In the genomic region with DNA sequence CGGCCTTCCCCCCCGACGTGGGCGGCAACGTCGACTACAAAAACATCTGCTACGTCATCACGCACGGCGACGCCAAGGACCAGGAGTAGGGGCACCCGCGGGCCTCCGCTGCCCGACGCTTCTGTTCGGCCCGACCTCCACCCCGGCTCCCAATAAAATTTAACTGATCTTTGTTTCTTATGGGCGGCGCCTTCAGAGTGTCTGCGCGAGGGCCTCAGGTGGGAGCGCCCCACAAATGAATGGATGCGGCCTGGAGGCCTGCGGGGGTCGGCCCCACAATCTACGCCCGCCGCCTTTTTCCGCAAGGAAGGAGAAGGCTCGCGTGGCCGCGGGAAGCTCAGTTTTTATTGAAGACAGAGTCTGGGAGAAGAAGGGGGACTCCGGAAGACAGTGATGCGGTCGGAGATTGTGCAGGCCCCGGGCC, we compare ENCODE assay signal across 8 cellular contexts. TPM values are rescaled to one million over a fixed set of nuclear protein-coding genes. Genes with fewer than 3 reads are reported as not detected.
DNase-seq lines count a peak whose midpoint lies in the region; ATAC-seq and TF ChIP-seq lines count a peak whose summit lies in the region.

No MANE protein-coding gene starts in this region.

- DNase-seq in C1 segment of cervical spinal cord (lab: John Stamatoyannopoulos, UW) (peak in 9 of 14 donors; percentile 75 to 92 (median 87)), HT1080 (ENCODE audit: low read depth) (peak; percentile 83), NT2/D1 (ENCODE audit: low read depth, low spot score) (peak; percentile 83), activated T-cell treated with anti-CD3 and anti-CD28 coated beads for 48 hours (ENCODE audit: low read depth) (peak; percentile 79), erythroblast (lab: John Stamatoyannopoulos, UW) (peak; percentile 93 to 94)
- peak; percentile 74 for DNase-seq in stimulated activated CD8-positive, alpha-beta memory T cell treated with anti-CD3 and anti-CD28 coated beads, Interleukin-4, amount 100 ng/mL, for 24 hours (ENCODE audit: low read depth)

- peak; percentile 38 for ATAC-seq in GM19463 (IDR thresholded peaks at IDR 0.05; ENCODE audit: unreplicated experiment)

- H3K27me3 ChIP-seq in NT2/D1 (ENCODE audit: insufficient read depth, insufficient read length) = no peaks in the 10 kb centered on the region
- H3K27me3 ChIP-seq in mucosa of rectum (ENCODE audit: control insufficient read depth in 2 of 2, insufficient read depth in 2 of 2, low read length in 2 of 2) = no peaks in the 10 kb centered on the region

- peaks cover 19% of the 10 kb centered on the region for H3K4me1 ChIP-seq in NT2/D1 (ENCODE audit: insufficient read depth, insufficient read length)
- peaks cover 16% of the 10 kb centered on the region in 2 donors for H3K4me1 ChIP-seq in mucosa of rectum (ENCODE audit: control insufficient read depth in 2 of 2, insufficient read depth in 2 of 2, low read length in 2 of 2)

- H3K9me3 ChIP-seq in NT2/D1 (ENCODE audit: insufficient read depth, low read length) = no peaks in the 10 kb centered on the region
- H3K9me3 ChIP-seq in mucosa of rectum (ENCODE audit: control insufficient read depth in 2 of 2, low read length in 2 of 2) = no peaks in the 10 kb centered on the region

- peak overlapping the region; percentile 100 for H3K27ac ChIP-seq in mucosa of rectum (ENCODE audit: low read depth in 2 of 2, low read length in 2 of 2)

- H3K9ac ChIP-seq in NT2/D1 (ENCODE audit: insufficient read length, low read depth) = peak overlapping the region; percentile 76
- H3K9ac ChIP-seq in mucosa of rectum (ENCODE audit: low read depth in 1 of 2, low read length in 2 of 2) = peak overlapping the region; percentile 92 to 94

- peak; percentile 65 for TF ChIP-seq POLR2A in erythroblast (IDR thresholded peaks at IDR 0.05; ENCODE audit: low read length)

- peaks cover 12% of the 10 kb centered on the region for H3K36me3 ChIP-seq in NT2/D1 (ENCODE audit: insufficient read depth, insufficient read length, low read length)
- no peaks in the 10 kb centered on the region for H3K36me3 ChIP-seq in mucosa of rectum (ENCODE audit: control insufficient read depth in 2 of 2, insufficient read depth in 2 of 2, low read length in 2 of 2)

- peak overlapping the region; percentile 44 for H3K4me3 ChIP-seq in NT2/D1 (ENCODE audit: insufficient read length, low read depth)
- H3K4me3 ChIP-seq in mucosa of rectum (ENCODE audit: low read length in 2 of 2) = peak overlapping the region; percentile 77 to 82

RNA-seq across cellular contexts. Expression of a gene that starts 3.2 kb away (rescaled TPM):
- not detected in 2 replicates for total RNA-seq in HT1080 (2014; rRNA removed; shearing (Covaris generic))
- polyA plus RNA-seq in HT1080 (2015; cell fraction: cytosol; rRNA removed) = not detected in 2 replicates
- polyA plus RNA-seq in HT1080 (2015; cell fraction: nucleus; rRNA removed) = not detected in 2 replicates

RNA-seq across cellular contexts. Expression of a gene that starts 4.5 kb away (rescaled TPM):
- 0.26 and 0.43 TPM in 2 replicates for total RNA-seq in HT1080 (2014; rRNA removed; shearing (Covaris generic))
- polyA plus RNA-seq in HT1080 (2015; cell fraction: cytosol; rRNA removed) = 0.44 and 0.70 TPM in 2 replicates
- 0.10 and 0.18 TPM in 2 replicates for polyA plus RNA-seq in HT1080 (2015; cell fraction: nucleus; rRNA removed)

RNA-seq across cellular contexts. Expression of a gene that starts 7.5 kb away (rescaled TPM):
- 33.4 and 37.2 TPM in 2 replicates for total RNA-seq in HT1080 (2014; rRNA removed; shearing (Covaris generic))
- 23.5 and 26.7 TPM in 2 replicates for polyA plus RNA-seq in HT1080 (2015; cell fraction: cytosol; rRNA removed)
- polyA plus RNA-seq in HT1080 (2015; cell fraction: nucleus; rRNA removed) = 28.4 and 32.3 TPM in 2 replicates

RNA-seq across cellular contexts. Expression of a gene that starts 17.4 kb away (rescaled TPM):
- total RNA-seq in HT1080 (2014; rRNA removed; shearing (Covaris generic)) = 12.2 and 13.6 TPM in 2 replicates
- polyA plus RNA-seq in HT1080 (2015; cell fraction: cytosol; rRNA removed) = 6.2 and 7.2 TPM in 2 replicates
- 5.6 and 8.1 TPM in 2 replicates for polyA plus RNA-seq in HT1080 (2015; cell fraction: nucleus; rRNA removed)

RNA-seq across cellular contexts. Expression of a gene that starts 22.7 kb away (rescaled TPM):
- 70.0 and 77.7 TPM in 2 replicates for total RNA-seq in HT1080 (2014; rRNA removed; shearing (Covaris generic))
- polyA plus RNA-seq in HT1080 (2015; cell fraction: cytosol; rRNA removed) = 49.8 and 54.3 TPM in 2 replicates
- 107 and 109 TPM in 2 replicates for polyA plus RNA-seq in HT1080 (2015; cell fraction: nucleus; rRNA removed)

Comparison
In these comparisons a context has a peak if more than half of its experiments do, and no peak if none do; other contexts are left out.
1. Peak in every context shown above with its lines: DNase-seq, ATAC-seq, H3K4me3 ChIP-seq and H3K27ac ChIP-seq.